In genomic region chr4:1745697-1746096, GRCh38 we compare ENCODE assay signal across 1 cellular context.
TF ChIP-seq lines count a peak whose summit lies in the region.

No MANE protein-coding gene starts in this region.

TF ChIP-seq in HepG2, 621 proteins besides CTCF, POLR2A, EP300 and RAD21 (continued from another document):
- TF ChIP-seq FOXO4 (CRISPR knock-in tag; conservative IDR thresholded peaks at IDR 0.05) (0 out of 2 replicates have a peak, but pooled peaks have one; percentile 57), WIZ (CRISPR knock-in tag; IDR thresholded peaks at IDR 0.05) (no peak), PITX1 (CRISPR knock-in tag; IDR thresholded peaks at IDR 0.05) (no peak), ARNTL (CRISPR knock-in tag; IDR thresholded peaks at IDR 0.05) (no peak), HNRNPH1 (optimal IDR thresholded peaks at IDR 0.05; ENCODE audit: low read depth, low read length) (no peak), PHF5A (CRISPR knock-in tag; IDR thresholded peaks at IDR 0.05; ENCODE audit: low read depth, unreplicated experiment) (no peak), ZNF235 (CRISPR knock-in tag; IDR thresholded peaks at IDR 0.05; ENCODE audit: borderline replicate concordance) (0 out of 2 replicates have a peak, but pooled peaks have one; percentile 22), RBM22 (optimal IDR thresholded peaks at IDR 0.05; ENCODE audit: low read length) (peak; percentile 26), ATF1 (CRISPR knock-in tag; IDR thresholded peaks at IDR 0.05) (no peak), IKZF1 (IDR thresholded peaks at IDR 0.05) (no peak), HOXA3 (CRISPR knock-in tag; IDR thresholded peaks at IDR 0.05) (peak; percentile 24; the same call in 1 of the 2 replicates), ZNF354B (CRISPR knock-in tag; IDR thresholded peaks at IDR 0.05) (no peak), HNRNPK (IDR thresholded peaks at IDR 0.05; ENCODE audit: low read depth, low read length, poor library complexity, severe bottlenecking) (no peak), AFF4 (CRISPR knock-in tag; IDR thresholded peaks at IDR 0.05) (no peak)
- TF ChIP-seq, protein P1, sequence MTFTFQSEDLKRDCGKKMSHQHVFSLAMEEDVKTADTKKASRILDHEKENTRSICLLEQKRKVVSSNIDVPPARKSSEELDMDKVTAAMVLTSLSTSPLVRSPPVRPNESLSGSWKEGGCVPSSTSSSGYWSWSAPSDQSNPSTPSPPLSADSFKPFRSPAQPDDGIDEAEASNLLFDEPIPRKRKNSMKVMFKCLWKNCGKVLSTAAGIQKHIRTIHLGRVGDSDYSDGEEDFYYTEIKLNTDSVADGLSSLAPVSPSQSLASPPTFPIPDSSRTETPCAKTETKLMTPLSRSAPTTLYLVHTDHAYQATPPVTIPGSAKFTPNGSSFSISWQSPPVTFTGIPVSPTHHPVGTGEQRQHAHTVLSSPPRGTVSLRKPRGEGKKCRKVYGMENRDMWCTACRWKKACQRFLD (CRISPR knock-in tag; IDR thresholded peaks at IDR 0.05; ENCODE audit: borderline replicate concordance): 0 out of 2 replicates have a peak, but pooled peaks have one; percentile 9
- TF ChIP-seq, protein P2, sequence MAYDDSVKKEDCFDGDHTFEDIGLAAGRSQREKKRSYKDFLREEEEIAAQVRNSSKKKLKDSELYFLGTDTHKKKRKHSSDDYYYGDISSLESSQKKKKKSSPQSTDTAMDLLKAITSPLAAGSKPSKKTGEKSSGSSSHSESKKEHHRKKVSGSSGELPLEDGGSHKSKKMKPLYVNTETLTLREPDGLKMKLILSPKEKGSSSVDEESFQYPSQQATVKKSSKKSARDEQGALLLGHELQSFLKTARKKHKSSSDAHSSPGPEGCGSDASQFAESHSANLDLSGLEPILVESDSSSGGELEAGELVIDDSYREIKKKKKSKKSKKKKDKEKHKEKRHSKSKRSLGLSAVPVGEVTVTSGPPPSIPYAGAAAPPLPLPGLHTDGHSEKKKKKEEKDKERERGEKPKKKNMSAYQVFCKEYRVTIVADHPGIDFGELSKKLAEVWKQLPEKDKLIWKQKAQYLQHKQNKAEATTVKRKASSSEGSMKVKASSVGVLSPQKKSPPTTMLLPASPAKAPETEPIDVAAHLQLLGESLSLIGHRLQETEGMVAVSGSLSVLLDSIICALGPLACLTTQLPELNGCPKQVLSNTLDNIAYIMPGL (CRISPR knock-in tag; IDR thresholded peaks at IDR 0.05; ENCODE audit: borderline replicate concordance in 1 of 2, low read depth in 1 of 2): no peak; a peak in 1 of 4 replicates
- TF ChIP-seq, protein P3, sequence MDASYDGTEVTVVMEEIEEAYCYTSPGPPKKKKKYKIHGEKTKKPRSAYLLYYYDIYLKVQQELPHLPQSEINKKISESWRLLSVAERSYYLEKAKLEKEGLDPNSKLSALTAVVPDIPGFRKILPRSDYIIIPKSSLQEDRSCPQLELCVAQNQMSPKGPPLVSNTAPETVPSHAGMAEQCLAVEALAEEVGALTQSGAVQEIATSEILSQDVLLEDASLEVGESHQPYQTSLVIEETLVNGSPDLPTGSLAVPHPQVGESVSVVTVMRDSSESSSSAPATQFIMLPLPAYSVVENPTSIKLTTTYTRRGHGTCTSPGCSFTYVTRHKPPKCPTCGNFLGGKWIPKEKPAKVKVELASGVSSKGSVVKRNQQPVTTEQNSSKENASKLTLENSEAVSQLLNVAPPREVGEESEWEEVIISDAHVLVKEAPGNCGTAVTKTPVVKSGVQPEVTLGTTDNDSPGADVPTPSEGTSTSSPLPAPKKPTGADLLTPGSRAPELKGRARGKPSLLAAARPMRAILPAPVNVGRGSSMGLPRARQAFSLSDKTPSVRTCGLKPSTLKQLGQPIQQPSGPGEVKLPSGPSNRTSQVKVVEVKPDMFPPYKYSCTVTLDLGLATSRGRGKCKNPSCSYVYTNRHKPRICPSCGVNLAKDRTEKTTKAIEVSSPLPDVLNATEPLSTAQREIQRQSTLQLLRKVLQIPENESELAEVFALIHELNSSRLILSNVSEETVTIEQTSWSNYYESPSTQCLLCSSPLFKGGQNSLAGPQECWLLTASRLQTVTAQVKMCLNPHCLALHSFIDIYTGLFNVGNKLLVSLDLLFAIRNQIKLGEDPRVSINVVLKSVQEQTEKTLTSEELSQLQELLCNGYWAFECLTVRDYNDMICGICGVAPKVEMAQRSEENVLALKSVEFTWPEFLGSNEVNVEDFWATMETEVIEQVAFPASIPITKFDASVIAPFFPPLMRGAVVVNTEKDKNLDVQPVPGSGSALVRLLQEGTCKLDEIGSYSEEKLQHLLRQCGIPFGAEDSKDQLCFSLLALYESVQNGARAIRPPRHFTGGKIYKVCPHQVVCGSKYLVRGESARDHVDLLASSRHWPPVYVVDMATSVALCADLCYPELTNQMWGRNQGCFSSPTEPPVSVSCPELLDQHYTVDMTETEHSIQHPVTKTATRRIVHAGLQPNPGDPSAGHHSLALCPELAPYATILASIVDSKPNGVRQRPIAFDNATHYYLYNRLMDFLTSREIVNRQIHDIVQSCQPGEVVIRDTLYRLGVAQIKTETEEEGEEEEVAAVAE (CRISPR knock-in tag; IDR thresholded peaks at IDR 0.05; ENCODE audit: borderline replicate concordance): no peak
- TF ChIP-seq, protein P4, sequence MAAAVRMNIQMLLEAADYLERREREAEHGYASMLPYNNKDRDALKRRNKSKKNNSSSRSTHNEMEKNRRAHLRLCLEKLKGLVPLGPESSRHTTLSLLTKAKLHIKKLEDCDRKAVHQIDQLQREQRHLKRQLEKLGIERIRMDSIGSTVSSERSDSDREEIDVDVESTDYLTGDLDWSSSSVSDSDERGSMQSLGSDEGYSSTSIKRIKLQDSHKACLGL (CRISPR knock-in tag; IDR thresholded peaks at IDR 0.05): 0 out of 2 replicates have a peak, but pooled peaks have one; percentile 2
